2 cellular contexts compared by ENCODE assay signal in the genomic region with DNA sequence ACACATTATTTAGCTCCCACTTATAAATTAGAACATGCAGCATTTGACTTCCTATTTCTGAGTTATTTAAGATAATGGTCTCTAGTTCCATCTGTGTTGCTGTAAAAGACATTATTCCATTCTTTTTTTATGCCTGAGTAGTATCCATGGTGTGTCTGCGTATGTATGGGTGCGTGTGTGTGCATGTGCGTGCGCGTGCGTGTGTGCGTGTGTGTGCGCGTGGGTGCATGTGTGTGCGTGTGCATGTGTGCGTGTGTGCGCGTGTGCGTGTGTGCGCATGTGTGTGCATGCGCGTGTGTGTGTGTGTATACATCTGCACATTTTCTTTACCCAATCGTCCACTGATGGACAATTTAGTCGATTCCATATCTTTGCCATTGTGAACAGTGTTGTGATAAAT.
TF ChIP-seq lines count a peak whose summit lies in the region.

No MANE protein-coding gene starts in this region.

TF ChIP-seq in HEK293, 187 proteins besides CTCF, POLR2A, EP300 and RAD21:
- TF ChIP-seq ZNF394 (tag by site-specific recombination; IDR thresholded peaks at IDR 0.05; ENCODE audit: borderline replicate concordance), result no peak
- TF ChIP-seq ZNF19 (tag by site-specific recombination; IDR thresholded peaks at IDR 0.05; ENCODE audit: low read depth), result no peak
- TF ChIP-seq, protein P1, sequence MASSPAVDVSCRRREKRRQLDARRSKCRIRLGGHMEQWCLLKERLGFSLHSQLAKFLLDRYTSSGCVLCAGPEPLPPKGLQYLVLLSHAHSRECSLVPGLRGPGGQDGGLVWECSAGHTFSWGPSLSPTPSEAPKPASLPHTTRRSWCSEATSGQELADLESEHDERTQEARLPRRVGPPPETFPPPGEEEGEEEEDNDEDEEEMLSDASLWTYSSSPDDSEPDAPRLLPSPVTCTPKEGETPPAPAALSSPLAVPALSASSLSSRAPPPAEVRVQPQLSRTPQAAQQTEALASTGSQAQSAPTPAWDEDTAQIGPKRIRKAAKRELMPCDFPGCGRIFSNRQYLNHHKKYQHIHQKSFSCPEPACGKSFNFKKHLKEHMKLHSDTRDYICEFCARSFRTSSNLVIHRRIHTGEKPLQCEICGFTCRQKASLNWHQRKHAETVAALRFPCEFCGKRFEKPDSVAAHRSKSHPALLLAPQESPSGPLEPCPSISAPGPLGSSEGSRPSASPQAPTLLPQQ (tag by site-specific recombination; IDR thresholded peaks at IDR 0.05), result no peak
- no peak for TF ChIP-seq GLI2 (tag by site-specific recombination; IDR thresholded peaks at IDR 0.05; ENCODE audit: borderline replicate concordance, low read depth)
- TF ChIP-seq ZNF701 (tag by site-specific recombination; IDR thresholded peaks at IDR 0.05), result no peak
- TF ChIP-seq ZNF837 (tag by site-specific recombination; IDR thresholded peaks at IDR 0.05), result no peak
- TF ChIP-seq, protein P2, sequence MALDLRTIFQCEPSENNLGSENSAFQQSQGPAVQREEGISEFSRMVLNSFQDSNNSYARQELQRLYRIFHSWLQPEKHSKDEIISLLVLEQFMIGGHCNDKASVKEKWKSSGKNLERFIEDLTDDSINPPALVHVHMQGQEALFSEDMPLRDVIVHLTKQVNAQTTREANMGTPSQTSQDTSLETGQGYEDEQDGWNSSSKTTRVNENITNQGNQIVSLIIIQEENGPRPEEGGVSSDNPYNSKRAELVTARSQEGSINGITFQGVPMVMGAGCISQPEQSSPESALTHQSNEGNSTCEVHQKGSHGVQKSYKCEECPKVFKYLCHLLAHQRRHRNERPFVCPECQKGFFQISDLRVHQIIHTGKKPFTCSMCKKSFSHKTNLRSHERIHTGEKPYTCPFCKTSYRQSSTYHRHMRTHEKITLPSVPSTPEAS (tag by site-specific recombination; IDR thresholded peaks at IDR 0.05), result peak; percentile 78
- no peak for TF ChIP-seq ZFP37 (tag by site-specific recombination; IDR thresholded peaks at IDR 0.05)
- no peak for TF ChIP-seq ZNF610 (tag by site-specific recombination; IDR thresholded peaks at IDR 0.05; ENCODE audit: borderline replicate concordance)

TF ChIP-seq in GM12878, 131 proteins besides CTCF, POLR2A, EP300 and RAD21:
- TF ChIP-seq, protein P3, sequence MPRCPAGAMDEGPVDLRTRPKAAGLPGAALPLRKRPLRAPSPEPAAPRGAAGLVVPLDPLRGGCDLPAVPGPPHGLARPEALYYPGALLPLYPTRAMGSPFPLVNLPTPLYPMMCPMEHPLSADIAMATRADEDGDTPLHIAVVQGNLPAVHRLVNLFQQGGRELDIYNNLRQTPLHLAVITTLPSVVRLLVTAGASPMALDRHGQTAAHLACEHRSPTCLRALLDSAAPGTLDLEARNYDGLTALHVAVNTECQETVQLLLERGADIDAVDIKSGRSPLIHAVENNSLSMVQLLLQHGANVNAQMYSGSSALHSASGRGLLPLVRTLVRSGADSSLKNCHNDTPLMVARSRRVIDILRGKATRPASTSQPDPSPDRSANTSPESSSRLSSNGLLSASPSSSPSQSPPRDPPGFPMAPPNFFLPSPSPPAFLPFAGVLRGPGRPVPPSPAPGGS (IDR thresholded peaks at IDR 0.05; ENCODE audit: borderline replicate concordance, insufficient read depth, low read depth, low read length, poor library complexity, severe bottlenecking), result peak; percentile 69
- no peak for TF ChIP-seq SUPT20H (IDR thresholded peaks at IDR 0.05; ENCODE audit: borderline replicate concordance, control insufficient read depth, low read depth, low read length)
